8 cellular contexts compared by ENCODE assay signal in the genomic region with DNA sequence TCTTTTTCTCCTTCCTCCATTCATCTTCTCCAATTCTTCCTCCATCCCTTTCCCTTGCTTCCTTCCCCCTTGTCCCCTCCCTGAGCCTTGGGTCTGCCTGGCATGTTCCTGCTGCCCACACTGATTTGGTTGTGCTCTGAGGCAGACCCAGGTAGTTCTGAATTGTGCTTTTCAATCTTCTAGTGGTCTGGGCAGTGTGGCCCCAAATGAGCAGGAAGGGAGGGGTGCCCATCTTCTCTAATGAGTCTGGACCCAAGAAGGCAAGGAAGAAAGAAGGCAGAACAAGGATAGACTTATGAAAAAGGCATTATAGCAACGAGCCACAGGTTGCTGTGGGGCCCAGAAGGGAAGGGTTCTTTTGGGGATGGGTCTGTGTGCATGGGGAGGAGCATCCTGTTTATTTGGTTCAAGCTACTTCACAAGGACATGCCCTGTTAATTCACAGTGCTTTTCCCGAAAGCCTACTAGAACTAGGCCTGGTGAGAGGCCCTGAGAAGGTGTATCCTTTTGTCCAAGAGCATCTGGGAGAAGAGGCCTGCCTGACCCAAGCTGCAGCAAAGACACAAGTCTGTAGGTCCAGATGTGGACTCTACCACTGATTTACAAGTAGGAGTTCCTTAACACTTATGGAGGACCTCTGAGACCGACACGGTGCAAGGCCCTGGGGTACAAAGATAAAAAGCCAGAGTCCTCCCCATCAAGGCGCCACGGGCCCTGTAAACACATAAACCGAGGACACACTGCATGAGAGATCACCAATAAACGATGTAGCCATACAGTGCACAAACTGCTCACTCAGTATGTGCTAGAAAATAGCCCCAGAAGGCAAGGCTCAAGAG. TPM values are rescaled to one million over a fixed set of nuclear protein-coding genes. Genes with fewer than 3 reads are reported as not detected.
DNase-seq lines count a peak whose midpoint lies in the region; ATAC-seq and TF ChIP-seq lines count a peak whose summit lies in the region.

No MANE protein-coding gene starts in this region.

- TF ChIP-seq POLR2A in NB4 (IDR thresholded peaks at IDR 0.05; ENCODE audit: extremely low read depth, insufficient read length) = no peak

- 76 to 80% methylated on average over 8 of the region's 8 CpGs for WGBS in ectodermal cell, 2 experiments

- no peaks in the 10 kb centered on the region for H3K9me3 Mint-ChIP-seq in nephron progenitor cell

- peak overlapping the region; percentile 80 to 95 (median 87) for H3K4me2 ChIP-seq in BLaER1 treated with 17β-estradiol and CSF1 and Interleukin-3, amounts not matched to agents 10 nM and 100 nM

- no peaks in the 10 kb centered on the region for H3K9me3 ChIP-seq in BLaER1 treated with 17β-estradiol and CSF1 and Interleukin-3, amounts not matched to agents 10 nM and 100 nM (replicated peaks in 1 of 11)
- H3K9me3 ChIP-seq in ectodermal cell (ENCODE audit: control insufficient read depth, low read length) = no peaks in the 10 kb centered on the region

- peaks cover 42 to 57% (median 51%) of the 10 kb centered on the region in 10 experiments for H3K4me1 ChIP-seq in BLaER1 treated with 17β-estradiol and CSF1 and Interleukin-3, amounts not matched to agents 10 nM and 100 nM
- peaks cover 34% of the 10 kb centered on the region for H3K4me1 ChIP-seq in ectodermal cell (ENCODE audit: control insufficient read depth, insufficient read depth, low read length)

- H3K4me3 ChIP-seq in BLaER1 treated with 17β-estradiol and CSF1 and Interleukin-3, amounts not matched to agents 10 nM and 100 nM = peak overlapping the region; percentile 50 to 98 (median 60)
- H3K4me3 ChIP-seq in NB4 (ENCODE audit: low read depth, low read length) (peak overlapping the region; percentile 66), ectodermal cell (ENCODE audit: insufficient read depth, low read depth, low read length) (peak overlapping the region; percentile 67)

- no peaks in the 10 kb centered on the region for H3K27me3 ChIP-seq in BLaER1 treated with 17β-estradiol and CSF1 and Interleukin-3, amounts not matched to agents 10 nM and 100 nM
- H3K27me3 ChIP-seq in ectodermal cell (ENCODE audit: control insufficient read depth, insufficient read depth, low read length, poor library complexity, severe bottlenecking) = no peaks in the 10 kb centered on the region

- DNase-seq in NB4 (ENCODE audit: low read depth) = no peak
- DNase-seq in nephron progenitor cell = no peak
- no peak for DNase-seq in middle frontal gyrus (ENCODE audit: extremely low spot score, low spot score)
- DNase-seq in kidney glomerular epithelial cell (lab: John Stamatoyannopoulos, UW) = no peak

- ATAC-seq in GM21717 (IDR thresholded peaks at IDR 0.05; ENCODE audit: unreplicated experiment) (no peak), GM18870 (IDR thresholded peaks at IDR 0.05; ENCODE audit: unreplicated experiment) (no peak)

- peaks cover 7% of the 10 kb centered on the region for H3K27me3 Mint-ChIP-seq in nephron progenitor cell (ENCODE audit: low read depth, poor library complexity)

- peak overlapping the region; percentile 33 for H3K27ac Mint-ChIP-seq in nephron progenitor cell

- no peak for TF ChIP-seq CTCF in NB4 (IDR thresholded peaks at IDR 0.05; ENCODE audit: low read depth, low read length)
- no peak for TF ChIP-seq CTCF in nephron progenitor cell (IDR thresholded peaks at IDR 0.05)

- peak overlapping the region; percentile 34 to 70 (median 60); a peak in 20 of 22 replicates for H3K27ac ChIP-seq in BLaER1 treated with 17β-estradiol and CSF1 and Interleukin-3, amounts not matched to agents 10 nM and 100 nM
- H3K27ac ChIP-seq in ectodermal cell (ENCODE audit: insufficient read depth, low read depth, low read length, poor library complexity, severe bottlenecking) = no peak overlapping the region

- peak overlapping the region; percentile 92 for H3K4me3 Mint-ChIP-seq in nephron progenitor cell

- H4K20me1 ChIP-seq in BLaER1 treated with 17β-estradiol and CSF1 and Interleukin-3, amounts not matched to agents 10 nM and 100 nM = peaks cover 0 to 36% (median 24%) of the 10 kb centered on the region in 11 experiments; a peak in 15 of 22 replicates

- H3K4me1 Mint-ChIP-seq in nephron progenitor cell = peaks cover 78% of the 10 kb centered on the region

- no peaks in the 10 kb centered on the region for H3K36me3 Mint-ChIP-seq in nephron progenitor cell (ENCODE audit: low read depth)

- H3K9ac ChIP-seq in BLaER1 treated with 17β-estradiol and CSF1 and Interleukin-3, amounts not matched to agents 10 nM and 100 nM = peak overlapping the region; percentile 47 to 74 (median 72); a peak in 21 of 22 replicates

- H3K36me3 ChIP-seq in BLaER1 treated with 17β-estradiol and CSF1 and Interleukin-3, amounts not matched to agents 10 nM and 100 nM = no peaks in the 10 kb centered on the region
- H3K36me3 ChIP-seq in ectodermal cell (ENCODE audit: control insufficient read depth, insufficient read depth, low read length) = no peaks in the 10 kb centered on the region

RNA-seq across cellular contexts. Expression of a gene that starts 1.2 kb away (rescaled TPM):
- 4.8 TPM for polyA plus RNA-seq in ectodermal cell (2013, experiment 1 of 4)
- polyA plus RNA-seq in ectodermal cell (2013, experiment 2 of 4) = 6.7 TPM
- 4.8 TPM for polyA plus RNA-seq in ectodermal cell (2013, experiment 3 of 4)
- 4.9 TPM for polyA plus RNA-seq in ectodermal cell (2013, experiment 4 of 4)

RNA-seq across cellular contexts. Expression of a gene that starts 35.6 kb away (rescaled TPM):
- 5.9 TPM for polyA plus RNA-seq in ectodermal cell (2013, experiment 1 of 4)
- 10.8 TPM for polyA plus RNA-seq in ectodermal cell (2013, experiment 2 of 4)
- polyA plus RNA-seq in ectodermal cell (2013, experiment 3 of 4) = 7.2 TPM
- 7.7 TPM for polyA plus RNA-seq in ectodermal cell (2013, experiment 4 of 4)
